25 cellular contexts compared by ENCODE assay signal in the genomic region with DNA sequence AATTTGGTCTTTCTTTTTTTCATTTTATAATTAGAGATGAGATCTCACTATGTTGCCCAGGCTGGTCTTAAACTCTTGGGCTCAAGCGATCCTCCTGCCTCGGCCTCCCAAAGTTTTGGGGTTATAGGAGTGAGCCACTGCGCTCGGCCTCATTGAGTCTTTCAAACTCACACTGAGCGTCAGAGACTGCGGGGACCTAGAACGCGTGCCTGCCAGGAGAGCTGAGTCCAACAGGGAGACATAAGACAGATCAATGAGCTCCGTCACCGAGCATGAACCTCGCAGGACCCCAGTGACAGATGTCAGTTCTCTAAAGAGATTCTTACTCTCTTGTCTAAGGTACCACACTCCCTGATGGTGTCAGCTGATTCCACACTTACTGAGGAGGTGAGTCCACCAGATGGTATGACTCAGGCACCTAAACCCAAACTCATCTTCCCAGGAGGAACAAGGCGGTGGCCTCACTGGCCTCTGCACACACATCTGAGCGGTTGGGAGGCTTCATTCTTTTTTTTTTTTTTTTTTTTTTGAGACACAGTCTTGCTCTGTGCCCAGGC. TPM values are rescaled to one million over a fixed set of nuclear protein-coding genes. Genes with fewer than 3 reads are reported as not detected.
DNase-seq lines count a peak whose midpoint lies in the region; ATAC-seq and TF ChIP-seq lines count a peak whose summit lies in the region.
"Had no signal": no experiment of that assay in that cellular context is flagged by ENCODE, and none has a peak within 500 bp of the region (broad histone marks: within the 10 kb centered on the region; RNA-seq: fewer than 3 reads in every experiment).

No MANE protein-coding gene starts in this region.

- TF ChIP-seq CTCF in A673 (conservative IDR thresholded peaks at IDR 0.05; ENCODE audit: low read depth, low read length) (no peak), endothelial cell (IDR thresholded peaks at IDR 0.05; ENCODE audit: unreplicated experiment) (no peak)

- no peak overlapping the region for H3K4me3 ChIP-seq in A673 (ENCODE audit: low read depth, low read length, poor library complexity, severe bottlenecking)
- no peak overlapping the region for H3K4me3 ChIP-seq in CD8-positive, alpha-beta memory T cell (ENCODE audit: low read length)
- H3K4me3 ChIP-seq: body of pancreas, HAP-1, PC-9, SJSA1, upper lobe of right lung had no signal

- no peak for DNase-seq in A673 (ENCODE audit: low spot score)
- no peak for DNase-seq in CD8-positive, alpha-beta memory T cell
- no peak for DNase-seq in T-cell
- no peak for DNase-seq in endothelial cell (ENCODE audit: low spot score)
- no peak for DNase-seq in NCI-H1436 treated with DMSO at 0.1 percent for 48 hours (lab: John Stamatoyannopoulos, UW)
- no peak for DNase-seq in COLO668 (lab: John Stamatoyannopoulos, UW; ENCODE audit: unreplicated experiment)
- no peak for DNase-seq in G401 (ENCODE audit: low spot score)
- DNase-seq: activated naive CD4-positive, alpha-beta T cell; body of pancreas; Calu3; IMR-90; left cardiac atrium; MV-4-11; NCI-H2029 treated with DMSO at 0.1 percent for 48 hours; NCI-H526; PC-9; upper lobe of right lung had no signal

- in situ Hi-C loops in G401 (cut with HindIII; ENCODE audit: low sequenced_read_pairs): no loop called here

- ATAC-seq in T-cell (replicated peaks in 1 of 4): no peak
- ATAC-seq in GM18498 (IDR thresholded peaks at IDR 0.05; ENCODE audit: unreplicated experiment): no peak
- ATAC-seq: activated CD4-positive, CD25-positive, alpha-beta regulatory T cell treated with anti-CD3 and anti-CD28 coated beads, Interleukin-2, amount 50 U/mL, for 24 hours; body of pancreas; left cardiac atrium; upper lobe of right lung had no signal

- CTCF ChIA-PET in A673 (lab: Charles Lee) (interaction anchor here (1.2 kb wide), 1 partner anchor 35 kb away, joined by 5 read pairs; no protein-coding TSS in a partner anchor), T-cell (lab: Charles Lee) (interaction anchor here in 1 of 2 donors (0.6 to 0.8 kb wide), 2 partner anchors 41 to 1068 kb away, joined by 6 to 7 read pairs; no protein-coding TSS in a partner anchor)
- CTCF ChIA-PET in CD8-positive, alpha-beta memory T cell (lab: Charles Lee): interaction anchor here (1.1 to 11.4 kb wide), 7 partner anchors 9 to 59 kb away, joined by 3 to 95 read pairs (median 6); partner anchors contain the start of gene CCDC88C

- peak overlapping the region in 7 of 8 donors; percentile 35 to 95 (median 66) for H3K27ac Mint-ChIP-seq in CD8-positive, alpha-beta memory T cell
- H3K27ac Mint-ChIP-seq in T-cell: peak overlapping the region; percentile 57 to 58
- H3K27ac Mint-ChIP-seq in endothelial cell (ENCODE audit: unreplicated experiment): no peak overlapping the region
- H3K27ac Mint-ChIP-seq: mesothelial cell of epicardium; T-helper 2 cell treated with Interferon-gamma antibody and Interleukin-4, amounts not matched to agents 5 μg/mL and 100 μg/mL, for 36 hours had no signal

- no peaks in the 10 kb centered on the region for H3K36me3 ChIP-seq in A673 (ENCODE audit: insufficient read depth, low read length, poor library complexity, severe bottlenecking)
- H3K36me3 ChIP-seq in CD8-positive, alpha-beta memory T cell (ENCODE audit: insufficient read depth, low read length): peaks cover 23% of the 10 kb centered on the region
- H3K36me3 ChIP-seq: HAP-1, SJSA1, upper lobe of right lung had no signal

- no TSS peak for BruUV-seq in A673 (replicated peaks; lab: Mats Ljungman, UMichigan)

- H3K27me3 ChIP-seq in A673 (replicated peaks; ENCODE audit: insufficient read depth, low read depth, low read length, poor library complexity): no peaks in the 10 kb centered on the region
- H3K27me3 ChIP-seq in CD8-positive, alpha-beta memory T cell (ENCODE audit: insufficient read depth, low read length, poor library complexity, severe bottlenecking): no peaks in the 10 kb centered on the region
- H3K27me3 ChIP-seq: body of pancreas, SJSA1, upper lobe of right lung had no signal

- H3K4me1 Mint-ChIP-seq in CD8-positive, alpha-beta memory T cell: peaks cover 63 to 96% (median 92%) of the 10 kb centered on the region in 3 donors
- H3K4me1 Mint-ChIP-seq in T-cell (peaks cover 85 to 89% (median 88%) of the 10 kb centered on the region in 3 donors), endothelial cell (ENCODE audit: unreplicated experiment) (peaks cover 2% of the 10 kb centered on the region)

- peak overlapping the region; percentile 55 for H3K27ac ChIP-seq in A673 (ENCODE audit: low read depth, low read length, poor library complexity, severe bottlenecking)
- H3K27ac ChIP-seq in CD8-positive, alpha-beta memory T cell (ENCODE audit: low read depth, low read length): no peak overlapping the region
- H3K27ac ChIP-seq: body of pancreas, epithelial cell of prostate, PC-9, SJSA1, upper lobe of right lung had no signal

- intact Hi-C loops in A673 (cut with micrococcal nuclease; ENCODE audit: unreplicated experiment): loop anchor here (1.0 to 5.0 kb wide), 2 partner anchors 59 to 214 kb away; partner anchors contain the start of gene CCDC88C

- peaks cover 66% of the 10 kb centered on the region for H3K4me1 ChIP-seq in A673 (ENCODE audit: insufficient read depth, low read length, poor library complexity, severe bottlenecking)
- peaks cover 70% of the 10 kb centered on the region for H3K4me1 ChIP-seq in CD8-positive, alpha-beta memory T cell (ENCODE audit: insufficient read depth, low read length)
- H3K4me1 ChIP-seq: body of pancreas, HAP-1, SJSA1 had no signal

- POLR2A ChIA-PET in A673 (lab: Charles Lee; ENCODE audit: low non-redundant PET) (no interaction called here), T-cell (lab: Charles Lee) (no interaction called here)
- POLR2A ChIA-PET in CD8-positive, alpha-beta memory T cell (lab: Charles Lee): interaction anchor here (1.1 to 1.3 kb wide), 2 partner anchors 11 to 13 kb away, joined by 4 to 7 read pairs; no protein-coding TSS in a partner anchor

- H3K36me3 Mint-ChIP-seq in CD8-positive, alpha-beta memory T cell: peaks cover 0 to 68% (median 15%) of the 10 kb centered on the region in 3 donors
- H3K36me3 Mint-ChIP-seq in T-cell: peaks cover 25% of the 10 kb centered on the region
- peaks cover 19% of the 10 kb centered on the region for H3K36me3 Mint-ChIP-seq in endothelial cell (ENCODE audit: low read depth, unreplicated experiment)

- H3K9me3 ChIP-seq in A673 (ENCODE audit: low read depth, low read length, poor library complexity, severe bottlenecking): no peaks in the 10 kb centered on the region
- H3K9me3 ChIP-seq in CD8-positive, alpha-beta memory T cell (ENCODE audit: low read length): no peaks in the 10 kb centered on the region
- H3K9me3 ChIP-seq: body of pancreas, HAP-1, SJSA1, upper lobe of right lung had no signal

- H3K9me3 Mint-ChIP-seq in CD8-positive, alpha-beta memory T cell: no peaks in the 10 kb centered on the region
- H3K9me3 Mint-ChIP-seq in T-cell (no peaks in the 10 kb centered on the region), endothelial cell (ENCODE audit: unreplicated experiment) (no peaks in the 10 kb centered on the region)
- H3K9me3 Mint-ChIP-seq: mesothelial cell of epicardium; stimulated activated naive CD8-positive, alpha-beta T cell treated with anti-CD3 and anti-CD28 coated beads, Interleukin-15, Interleukin-2, amounts not matched to agents 100 ng/mL and 50 ng/mL, for 24 hours; T-helper 2 cell treated with Interferon-gamma antibody and Interleukin-4, amounts not matched to agents 5 μg/mL and 100 μg/mL, for 36 hours had no signal

- no peak overlapping the region for H3K4me3 Mint-ChIP-seq in CD8-positive, alpha-beta memory T cell
- H3K4me3 Mint-ChIP-seq in T-cell (no peak overlapping the region), endothelial cell (ENCODE audit: unreplicated experiment) (peak overlapping the region; percentile 11)
- H3K4me3 Mint-ChIP-seq: mesothelial cell of epicardium; stimulated activated naive CD8-positive, alpha-beta T cell treated with anti-CD3 and anti-CD28 coated beads, Interleukin-15, Interleukin-2, amounts not matched to agents 100 ng/mL and 50 ng/mL, for 24 hours; T-helper 2 cell treated with Interferon-gamma antibody and Interleukin-4, amounts not matched to agents 5 μg/mL and 100 μg/mL, for 36 hours had no signal

- no peaks in the 10 kb centered on the region for H3K27me3 Mint-ChIP-seq in CD8-positive, alpha-beta memory T cell
- H3K27me3 Mint-ChIP-seq in T-cell (no peaks in the 10 kb centered on the region), endothelial cell (ENCODE audit: unreplicated experiment) (peaks cover 6% of the 10 kb centered on the region)
- H3K27me3 Mint-ChIP-seq: stimulated activated naive CD8-positive, alpha-beta T cell treated with anti-CD3 and anti-CD28 coated beads, Interleukin-15, Interleukin-2, amounts not matched to agents 100 ng/mL and 50 ng/mL, for 24 hours had no signal

RNA-seq across cellular contexts. Expression of gene CCDC88C, which starts 58.9 kb away (rescaled TPM):
- total RNA-seq in A673 (2021) (36.8 and 49.1 TPM in 2 replicates), T-cell (100 to 1,000 TPM; 260 to 368 (median 275) TPM), endothelial cell (ENCODE audit: unreplicated experiment) (48.2 TPM)
- 10 to 100 TPM; 71.7 to 74.1 TPM for total RNA-seq in CD8-positive, alpha-beta memory T cell
- 42.3 TPM for polyA plus RNA-seq in CD8-positive, alpha-beta memory T cell
- 14.0 and 16.9 TPM in 2 replicates for total RNA-seq in G401 (2014; rRNA removed; shearing (Covaris generic))
- total RNA-seq: SJSA1 had no signal
